In genomic region chr6:14984454-14984853, GRCh38 we compare ENCODE assay signal across 14 cellular contexts.
DNase-seq lines count a peak whose midpoint lies in the region; TF ChIP-seq lines count a peak whose summit lies in the region.
"Had no signal": no experiment of that assay in that cellular context is flagged by ENCODE, and none has a peak within 500 bp of the region (broad histone marks: within the 10 kb centered on the region; RNA-seq: fewer than 3 reads in every experiment).

No MANE protein-coding gene starts in this region.

- no peak overlapping the region for H3K18ac ChIP-seq in trophoblast cell (ENCODE audit: low read length)

- H3K27me3 Mint-ChIP-seq in Calu3 (ENCODE audit: unreplicated experiment) = no peaks in the 10 kb centered on the region

- H3K27ac Mint-ChIP-seq in Calu3 (ENCODE audit: unreplicated experiment) = peak overlapping the region; percentile 50
- H3K27ac Mint-ChIP-seq: CD4-positive, CD25-positive, alpha-beta regulatory T cell had no signal

- H3K4me1 Mint-ChIP-seq in Calu3 (ENCODE audit: low read depth, unreplicated experiment) = peaks cover 24% of the 10 kb centered on the region
- H3K4me1 Mint-ChIP-seq: CD4-positive, CD25-positive, alpha-beta regulatory T cell had no signal

- no CpG with 5 or more reads among the region's 7 CpGs for WGBS in trophoblast cell (ENCODE audit: extremely low coverage, insufficient coverage, insufficient read length)
- 39 to 46% methylated on average over 7 of the region's 7 CpGs for WGBS in esophagus squamous epithelium, 2 donors
- 28% methylated on average over 7 of the region's 7 CpGs for WGBS in prostate gland

- in situ Hi-C loops in GM13977 (cut with MboI; ENCODE audit: low pct_unique_long_range_greater_than_20kb, low sequenced_read_pairs, unreplicated experiment) = no loop called here

- no peak overlapping the region for H4K91ac ChIP-seq in trophoblast cell (ENCODE audit: low read depth, low read length)

- DNase-seq in Calu3 (peak; percentile 63), NCI-H69 (lab: John Stamatoyannopoulos, UW) (peak; percentile 39), fibroblast of villous mesenchyme (ENCODE audit: low read depth) (peak; percentile 88), trophoblast cell (no peak), NCI-H1694 (lab: John Stamatoyannopoulos, UW) (no peak), esophagus squamous epithelium (lab: John Stamatoyannopoulos, UW) (no peak), prostate gland (ENCODE audit: low spot score) (no peak), GM13977 (ENCODE audit: low spot score) (no peak)
- DNase-seq: activated CD8-positive, alpha-beta memory T cell treated with anti-CD3 and anti-CD28 coated beads, Interleukin-2, amount 50 U/mL, for 48 hours; CD4-positive, CD25-positive, alpha-beta regulatory T cell; NCI-H1930; spleen; stimulated activated naive CD8-positive, alpha-beta T cell treated with anti-CD3 and anti-CD28 coated beads, Interleukin-15, Interleukin-2, amounts not matched to agents 100 U/mL and 50 U/mL, for 24 hours had no signal

- no peaks in the 10 kb centered on the region for H3K79me1 ChIP-seq in trophoblast cell (ENCODE audit: low read length)

- H3K4me3 ChIP-seq in fibroblast of villous mesenchyme (ENCODE audit: low read depth, low read length) = no peak overlapping the region
- H3K4me3 ChIP-seq in trophoblast cell (ENCODE audit: low read depth, low read length) = no peak overlapping the region
- H3K4me3 ChIP-seq in esophagus squamous epithelium = no peak overlapping the region
- H3K4me3 ChIP-seq in prostate gland = no peak overlapping the region
- H3K4me3 ChIP-seq: spleen had no signal

- TF ChIP-seq CTCF in Calu3 (IDR thresholded peaks at IDR 0.05; ENCODE audit: unreplicated experiment) (no peak), fibroblast of villous mesenchyme (IDR thresholded peaks at IDR 0.05; ENCODE audit: insufficient read depth, low read depth, low read length) (no peak), esophagus squamous epithelium (IDR thresholded peaks at IDR 0.05) (no peak), prostate gland (IDR thresholded peaks at IDR 0.05) (no peak), GM13977 (IDR thresholded peaks at IDR 0.05; ENCODE audit: extremely low read depth, insufficient read depth, missing control alignments) (no peak)

- no peak overlapping the region for H4K8ac ChIP-seq in trophoblast cell (ENCODE audit: low read depth, low read length)

- H3K36me3 ChIP-seq in trophoblast cell (ENCODE audit: control insufficient read depth in 1 of 2, insufficient read depth in 2 of 2, low read length in 2 of 2) (no peaks in the 10 kb centered on the region), esophagus squamous epithelium (no peaks in the 10 kb centered on the region), prostate gland (no peaks in the 10 kb centered on the region)
- H3K36me3 ChIP-seq: spleen had no signal

- H3K4me2 ChIP-seq in trophoblast cell (ENCODE audit: low read length) = peak overlapping the region; percentile 18

- H3K4me1 ChIP-seq in trophoblast cell (ENCODE audit: control insufficient read depth in 1 of 2, insufficient read depth in 2 of 2, low read length in 2 of 2) (peaks cover 2 to 6% of the 10 kb centered on the region in 2 experiments), esophagus squamous epithelium (peaks cover 0 to 16% (median 10%) of the 10 kb centered on the region in 3 donors), prostate gland (replicated peaks) (peaks cover 2% of the 10 kb centered on the region)

- no peak for TF ChIP-seq POLR2A in esophagus squamous epithelium (IDR thresholded peaks at IDR 0.05)
- TF ChIP-seq POLR2A in prostate gland (IDR thresholded peaks at IDR 0.05) = no peak

- CTCF ChIA-PET in Calu3 (lab: Charles Lee) = no interaction called here

- no peaks in the 10 kb centered on the region for H3K36me3 Mint-ChIP-seq in Calu3 (ENCODE audit: insufficient read depth, unreplicated experiment)
- H3K36me3 Mint-ChIP-seq: CD4-positive, CD25-positive, alpha-beta regulatory T cell had no signal

- H2AK5ac ChIP-seq in trophoblast cell (ENCODE audit: low read length) = no peak overlapping the region

- no peak overlapping the region for H3K9ac ChIP-seq in trophoblast cell (ENCODE audit: low read length)

- H3K4ac ChIP-seq in trophoblast cell (ENCODE audit: low read depth, low read length) = no peak overlapping the region

- H2BK12ac ChIP-seq in trophoblast cell (ENCODE audit: low read length) = no peak overlapping the region

- no peak overlapping the region for H3K4me3 Mint-ChIP-seq in Calu3 (ENCODE audit: low read depth, unreplicated experiment)
- H3K4me3 Mint-ChIP-seq: CD4-positive, CD25-positive, alpha-beta regulatory T cell had no signal

- no peaks in the 10 kb centered on the region for H3K9me3 Mint-ChIP-seq in Calu3 (ENCODE audit: low read depth, unreplicated experiment)

- intact Hi-C loops in Calu3 (cut with micrococcal nuclease; ENCODE audit: unreplicated experiment) (no loop called here), esophagus squamous epithelium (cut with DNase I) (no loop called here), prostate gland (cut with DNase I) (no loop called here)

- no peak overlapping the region for H2AFZ ChIP-seq in trophoblast cell (ENCODE audit: insufficient read depth, low read length, poor library complexity)

- H3K27me3 ChIP-seq in trophoblast cell (ENCODE audit: insufficient read depth, low read length) (no peaks in the 10 kb centered on the region), esophagus squamous epithelium (no peaks in the 10 kb centered on the region), prostate gland (replicated peaks; ENCODE audit: insufficient read depth) (no peaks in the 10 kb centered on the region)
- H3K27me3 ChIP-seq: spleen had no signal

- no peaks in the 10 kb centered on the region for H3K9me3 ChIP-seq in trophoblast cell (ENCODE audit: insufficient read depth, low read depth, low read length)
- H3K9me3 ChIP-seq in esophagus squamous epithelium = no peaks in the 10 kb centered on the region
- no peaks in the 10 kb centered on the region for H3K9me3 ChIP-seq in prostate gland
- H3K9me3 ChIP-seq: spleen had no signal

- no peak overlapping the region for H3K23ac ChIP-seq in trophoblast cell (ENCODE audit: low read length)

- no peak overlapping the region for H4K12ac ChIP-seq in trophoblast cell (ENCODE audit: low read depth, low read length)

- H2BK120ac ChIP-seq in trophoblast cell (ENCODE audit: insufficient read depth, low read length, poor library complexity) = no peak overlapping the region

- BruUV-seq in Calu3 (replicated peaks; lab: Mats Ljungman, UMichigan) = no TSS peak

- H3K27ac ChIP-seq in trophoblast cell (ENCODE audit: low read depth, low read length) (no peak overlapping the region), esophagus squamous epithelium (no peak overlapping the region), prostate gland (no peak overlapping the region)
- H3K27ac ChIP-seq: HL-60, spleen had no signal

- no peaks in the 10 kb centered on the region for H3K79me2 ChIP-seq in trophoblast cell (ENCODE audit: control insufficient read depth, insufficient read depth, low read length, poor library complexity)

- no peak overlapping the region for H3K14ac ChIP-seq in trophoblast cell (ENCODE audit: low read length)

- H2BK5ac ChIP-seq in trophoblast cell (ENCODE audit: low read depth, low read length, poor library complexity) = no peak overlapping the region

Comparison
In these comparisons a context has a peak if more than half of its experiments do, and no peak if none do; other contexts are left out.
1. DNase-seq: peak in Calu3 (single experiment), NCI-H69 (single experiment) and fibroblast of villous mesenchyme (single experiment); none in trophoblast cell (0 of 2), NCI-H1694 (single experiment), esophagus squamous epithelium (single experiment), prostate gland (single experiment) and GM13977 (single experiment).